ENCODE assay signal across 8 cellular contexts in the genomic region with DNA sequence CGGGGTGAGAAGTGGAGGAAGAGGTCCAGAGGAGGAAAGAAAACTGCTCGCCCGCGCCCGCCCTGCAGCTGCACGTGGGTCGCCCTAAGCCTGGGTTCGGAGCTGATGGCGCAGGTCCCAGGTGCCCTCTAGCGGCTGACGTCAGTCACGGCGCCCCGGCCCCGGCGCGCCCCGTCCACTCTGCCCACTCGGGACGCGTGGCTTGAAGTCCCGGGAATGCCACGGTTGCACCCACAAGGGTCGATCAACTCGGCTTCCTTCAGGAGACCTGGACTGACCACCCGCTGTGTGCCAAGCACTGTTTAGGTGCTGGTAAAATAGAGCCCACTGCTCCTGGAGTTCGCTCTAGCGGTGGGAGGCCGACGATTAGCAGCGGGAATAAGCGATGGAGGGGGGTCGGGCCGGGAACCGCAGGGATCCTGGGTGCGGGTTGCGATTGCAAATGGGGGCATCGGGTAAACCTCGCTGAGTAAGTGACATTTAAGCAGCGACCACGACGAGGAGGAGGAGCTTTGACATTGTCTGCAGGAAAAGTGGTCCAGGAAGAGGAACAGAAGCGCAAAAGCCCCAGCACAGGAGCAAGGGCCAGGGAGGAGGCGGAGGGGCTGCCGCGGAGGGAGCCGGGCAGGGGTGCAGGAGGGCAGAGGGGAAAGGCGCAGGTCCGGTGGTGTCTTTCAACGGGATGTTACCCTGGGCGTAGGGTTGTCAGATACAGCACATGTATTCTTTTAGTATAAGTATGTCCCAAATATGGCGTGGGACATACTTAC.
DNase-seq lines count a peak whose midpoint lies in the region; ATAC-seq and TF ChIP-seq lines count a peak whose summit lies in the region.

No MANE protein-coding gene starts in this region.

- ATAC-seq in GM18907 (IDR thresholded peaks at IDR 0.05; ENCODE audit: unreplicated experiment) (peak; percentile 57), HG03196 (IDR thresholded peaks at IDR 0.05; ENCODE audit: unreplicated experiment) (peak; percentile 49)

- TF ChIP-seq CTCF in AG10803 (conservative IDR thresholded peaks at IDR 0.05; ENCODE audit: low read length), result peak; percentile 80

- peak; percentile 83 for DNase-seq in AG10803 (ENCODE audit: low read depth)
- peak; percentile 84 to 86 for DNase-seq in NCI-H524 (lab: John Stamatoyannopoulos, UW)
- DNase-seq in activated CD4-positive, alpha-beta T cell treated with anti-CD3 and anti-CD28 coated beads, Interleukin-2, amount 50 U/mL, for 48 hours, result peak; percentile 83 to 86
- DNase-seq in effector CD4-positive, alpha-beta T cell, result peak; percentile 73
- DNase-seq in medulla oblongata (ENCODE audit: extremely low spot score), result peak; percentile 93
- DNase-seq in stimulated activated CD4-positive, alpha-beta T cell treated with anti-CD3 and anti-CD28 coated beads, TNF-alpha, amount 100 ng/mL, for 24 hours (ENCODE audit: low read depth in 3 of 3), result peak; percentile 64 to 78 (median 67)

- H3K4me3 ChIP-seq in AG10803 (ENCODE audit: low read length), result peak overlapping the region; percentile 61

Comparison
In these comparisons a context has a peak if more than half of its experiments do, and no peak if none do; other contexts are left out.
1. Peak in every context shown above with its lines: DNase-seq, ATAC-seq and H3K4me3 ChIP-seq.